12 cellular contexts compared by ENCODE assay signal in genomic region chrX:53049127-53049517, GRCh38. TPM values are rescaled to one million over a fixed set of nuclear protein-coding genes. Genes with fewer than 3 reads are reported as not detected.
DNase-seq lines count a peak whose midpoint lies in the region; ATAC-seq, FAIRE-seq and TF ChIP-seq lines count a peak whose summit lies in the region.
"Had no signal": no experiment of that assay in that cellular context is flagged by ENCODE, and none has a peak within 500 bp of the region (broad histone marks: within the 10 kb centered on the region; RNA-seq: fewer than 3 reads in every experiment).

No MANE protein-coding gene starts in this region.

- TF ChIP-seq CTCF in RWPE2 (IDR thresholded peaks at IDR 0.05; ENCODE audit: poor library complexity, severe bottlenecking), result no peak
- no peak for TF ChIP-seq CTCF in glutamatergic neuron (IDR thresholded peaks at IDR 0.05; ENCODE audit: partially characterized antibody, unreplicated experiment)

- H3K4me3 ChIP-seq in RWPE2 (ENCODE audit: severe bottlenecking), result peak overlapping the region; percentile 39

- no peak for DNase-seq in RWPE2 (ENCODE audit: low spot score)
- peak; percentile 17 for DNase-seq in glutamatergic neuron
- DNase-seq in sciatic nerve (ENCODE audit: low spot score), result no peak
- no peak for DNase-seq in AG08396 (ENCODE audit: low spot score)
- no peak for DNase-seq in urothelium cell line (ENCODE audit: low spot score)
- no peak for DNase-seq in stimulated activated CD4-positive, alpha-beta T cell treated with anti-CD3 and anti-CD28 coated beads, Interleukin-1b, Interleukin-23, amount 100 ng/mL, for 48 hours
- DNase-seq in DMS153 treated with DMSO at 0.1 percent for 48 hours (lab: John Stamatoyannopoulos, UW; ENCODE audit: unreplicated experiment), result no peak
- DNase-seq: NCI-H2029 treated with DMSO at 0.1 percent for 48 hours, T-cell had no signal

- no peak overlapping the region for H3K4me3 Mint-ChIP-seq in glutamatergic neuron (ENCODE audit: unreplicated experiment)
- H3K4me3 Mint-ChIP-seq: stimulated activated effector memory CD8-positive, alpha-beta T cell treated with anti-CD3 and anti-CD28 coated beads, Interleukin-12 subunit alpha, Interleukin-12 subunit beta, amount 100 ng/mL, for 72 hours; T-cell had no signal

- intact Hi-C loops in sciatic nerve (cut with DNase I), result no loop called here

- H3K36me3 ChIP-seq in ES-I3 (ENCODE audit: insufficient read depth, low read length) (no peaks in the 10 kb centered on the region), RWPE2 (ENCODE audit: low read depth) (no peaks in the 10 kb centered on the region)

- FAIRE-seq in urothelium cell line (lab: Jason Lieb, UNC), result no peak

- H3K27ac ChIP-seq in RWPE2 (ENCODE audit: poor library complexity, severe bottlenecking), result no peak overlapping the region
- H3K27ac ChIP-seq: epithelial cell of prostate had no signal

- no peaks in the 10 kb centered on the region for H3K27me3 Mint-ChIP-seq in glutamatergic neuron (ENCODE audit: unreplicated experiment)

- H3K36me3 Mint-ChIP-seq in glutamatergic neuron (ENCODE audit: unreplicated experiment), result no peaks in the 10 kb centered on the region
- H3K36me3 Mint-ChIP-seq: stimulated activated effector memory CD8-positive, alpha-beta T cell treated with anti-CD3 and anti-CD28 coated beads, Interleukin-12 subunit alpha, Interleukin-12 subunit beta, amount 100 ng/mL, for 72 hours; T-cell had no signal

- H3K9ac ChIP-seq in ES-I3 (ENCODE audit: low read depth, low read length), result peak overlapping the region; percentile 59

- H3K4me1 Mint-ChIP-seq in glutamatergic neuron (ENCODE audit: low read depth, unreplicated experiment), result peaks cover 10% of the 10 kb centered on the region
- H3K4me1 Mint-ChIP-seq: stimulated activated effector memory CD8-positive, alpha-beta T cell treated with anti-CD3 and anti-CD28 coated beads, Interleukin-12 subunit alpha, Interleukin-12 subunit beta, amount 100 ng/mL, for 72 hours had no signal

- no peak for ATAC-seq in RWPE2 (ENCODE audit: low read depth)
- ATAC-seq in sciatic nerve, result peak; percentile 6
- ATAC-seq: stimulated activated effector memory CD8-positive, alpha-beta T cell treated with anti-CD3 and anti-CD28 coated beads, Interleukin-12 subunit alpha, Interleukin-12 subunit beta, amount 100 ng/mL, for 72 hours had no signal

- peak overlapping the region; percentile 95 for H3K27ac Mint-ChIP-seq in glutamatergic neuron (ENCODE audit: unreplicated experiment)
- H3K27ac Mint-ChIP-seq: stimulated activated effector memory CD8-positive, alpha-beta T cell treated with anti-CD3 and anti-CD28 coated beads, Interleukin-12 subunit alpha, Interleukin-12 subunit beta, amount 100 ng/mL, for 72 hours; T-cell had no signal

- H3K27me3 ChIP-seq in RWPE2 (ENCODE audit: insufficient read depth, poor library complexity, severe bottlenecking), result no peaks in the 10 kb centered on the region

- no peaks in the 10 kb centered on the region for H3K9me3 ChIP-seq in ES-I3 (ENCODE audit: control insufficient read depth, insufficient read depth, low read length)
- H3K9me3 ChIP-seq in RWPE2 (ENCODE audit: severe bottlenecking), result no peaks in the 10 kb centered on the region

- H3K4me1 ChIP-seq in ES-I3 (ENCODE audit: insufficient read depth, low read length) (peaks cover 8% of the 10 kb centered on the region), RWPE2 (ENCODE audit: insufficient read depth, poor library complexity, severe bottlenecking) (no peaks in the 10 kb centered on the region)

- H3K9me3 Mint-ChIP-seq in glutamatergic neuron (ENCODE audit: unreplicated experiment), result peaks cover under 1% of the 10 kb centered on the region
- H3K9me3 Mint-ChIP-seq: stimulated activated effector memory CD8-positive, alpha-beta T cell treated with anti-CD3 and anti-CD28 coated beads, Interleukin-12 subunit alpha, Interleukin-12 subunit beta, amount 100 ng/mL, for 72 hours; T-cell had no signal

RNA-seq across cellular contexts. Expression of gene GPR173, which starts 0.5 kb away (rescaled TPM):
- total RNA-seq in glutamatergic neuron (ENCODE audit: unreplicated experiment) (85.3 TPM), sciatic nerve (13.2 TPM)

RNA-seq across cellular contexts. Expression of gene TSPYL2, which starts 33.0 kb away (rescaled TPM):
- 10.2 TPM for total RNA-seq in glutamatergic neuron (ENCODE audit: unreplicated experiment)
- total RNA-seq in sciatic nerve, result 89.6 TPM

RNA-seq across cellular contexts. Expression of gene KANTR, which starts 44.8 kb away (rescaled TPM):
- total RNA-seq in glutamatergic neuron (ENCODE audit: unreplicated experiment), result 20.0 TPM
- total RNA-seq in sciatic nerve, result 30.2 TPM
